33 cellular contexts compared by ENCODE assay signal in the genomic region with DNA sequence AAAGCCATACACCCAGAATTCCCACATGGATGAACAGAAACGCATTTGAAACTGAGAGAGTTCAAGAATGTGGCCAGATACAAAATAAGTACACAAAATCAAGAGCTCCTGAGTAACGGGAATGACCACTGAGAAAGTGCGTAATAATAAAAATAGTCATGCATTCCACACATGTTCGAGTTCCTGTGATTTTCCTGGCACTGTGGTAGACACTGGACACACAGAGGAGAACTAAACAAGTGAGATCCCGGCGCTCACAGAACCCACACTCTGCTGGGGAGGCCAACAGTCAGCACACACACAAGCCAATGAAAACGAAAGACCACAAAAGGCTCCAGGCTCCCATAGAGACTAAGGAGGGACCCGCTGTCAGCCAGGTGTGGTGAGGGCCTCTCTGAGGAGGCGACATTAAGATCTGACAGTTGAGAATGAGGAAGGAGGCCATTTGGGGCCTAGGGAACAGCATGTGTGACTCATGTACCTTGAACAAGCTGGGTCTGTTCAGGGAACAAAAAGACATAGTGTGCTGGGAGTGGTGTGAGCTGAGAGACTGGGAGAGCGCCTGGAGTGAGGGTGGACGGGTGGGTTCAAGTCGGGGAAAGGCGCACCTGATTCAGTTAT. TPM values are rescaled to one million over a fixed set of nuclear protein-coding genes. Genes with fewer than 3 reads are reported as not detected.
DNase-seq lines count a peak whose midpoint lies in the region; ATAC-seq, FAIRE-seq and TF ChIP-seq lines count a peak whose summit lies in the region.
"Had no signal": no experiment of that assay in that cellular context is flagged by ENCODE, and none has a peak within 500 bp of the region (broad histone marks: within the 10 kb centered on the region; RNA-seq: fewer than 3 reads in every experiment).

No MANE protein-coding gene starts in this region.

- H3K4me3 ChIP-seq in breast epithelium, result no peak overlapping the region
- no peak overlapping the region for H3K4me3 ChIP-seq in bronchial epithelial cell (ENCODE audit: low read depth, low read length)
- H3K4me3 ChIP-seq: adrenal gland, MG63, thoracic aorta had no signal

- H3K9me3 Mint-ChIP-seq in MCF 10A (ENCODE audit: unreplicated experiment), result peaks cover 7% of the 10 kb centered on the region
- H3K9me3 Mint-ChIP-seq: activated CD4-positive, alpha-beta memory T cell treated with anti-CD3 and anti-CD28 coated beads, Interleukin-2, amount 10 ng/mL, durations not matched to agents 7 days and 5 days; CD8-positive, alpha-beta memory T cell; nephron; stimulated activated effector memory CD8-positive, alpha-beta T cell treated with anti-CD3 and anti-CD28 coated beads, Interleukin-12 subunit alpha, Interleukin-12 subunit beta, amount 100 ng/mL, for 72 hours had no signal

- DNase-seq in breast epithelium (ENCODE audit: low spot score in 2 of 2) (peak in 1 of 2 donors; percentile 37), MCF 10A (ENCODE audit: unreplicated experiment) (no peak), bronchial epithelial cell (ENCODE audit: low read depth) (no peak), mesenteric fat pad (ENCODE audit: low spot score) (no peak), left lobe of liver (ENCODE audit: low spot score) (no peak)
- no peak for DNase-seq in activated T-cell treated with anti-CD3 and anti-CD28 coated beads, Interleukin-2, amount 50 U/mL, for 48 hours
- DNase-seq in stimulated activated naive CD4-positive, alpha-beta T cell treated with Interleukin-2 at 50 U/mL for 16 hours (lab: John Stamatoyannopoulos, UW), result no peak
- DNase-seq: activated CD4-positive, alpha-beta memory T cell treated with anti-CD3 and anti-CD28 coated beads, Interleukin-2, amount 10 ng/mL, durations not matched to agents 7 days and 5 days; activated gamma-delta T cell treated with Interleukin-2 at 50 U/mL for 16 hours; adrenal gland; AML-193; CD8-positive, alpha-beta memory T cell; cortex of kidney; GF-D8; heart left ventricle; IMR-90; left ventricle myocardium superior; MG63; midbrain; NCI-H1694; NCI-H226; NCI-H82; PC-3; posterior cingulate gyrus; SHP77 had no signal

- no peak overlapping the region for H3K4me3 Mint-ChIP-seq in MCF 10A (ENCODE audit: unreplicated experiment)
- H3K4me3 Mint-ChIP-seq: activated CD4-positive, alpha-beta memory T cell treated with anti-CD3 and anti-CD28 coated beads, Interleukin-2, amount 10 ng/mL, durations not matched to agents 7 days and 5 days; CD8-positive, alpha-beta memory T cell; nephron; stimulated activated effector memory CD8-positive, alpha-beta T cell treated with anti-CD3 and anti-CD28 coated beads, Interleukin-12 subunit alpha, Interleukin-12 subunit beta, amount 100 ng/mL, for 72 hours had no signal

- ATAC-seq in left lobe of liver, result no peak
- ATAC-seq: activated CD4-positive, CD25-positive, alpha-beta regulatory T cell treated with anti-CD3 and anti-CD28 coated beads, Interleukin-2, amount 50 U/mL, for 24 hours; heart left ventricle; left ventricle myocardium superior; PC-3; stimulated activated effector memory CD8-positive, alpha-beta T cell treated with anti-CD3 and anti-CD28 coated beads, Interleukin-12 subunit alpha, Interleukin-12 subunit beta, amount 100 ng/mL, for 72 hours had no signal

- TF ChIP-seq POLR2A in breast epithelium (IDR thresholded peaks at IDR 0.05), result no peak

- H3K4me1 Mint-ChIP-seq in MCF 10A (ENCODE audit: insufficient read depth, unreplicated experiment), result peaks cover 5% of the 10 kb centered on the region

- CTCF ChIA-PET in MCF 10A (lab: Yijun Ruan, JAX), result interaction anchor here (0.6 to 16.1 kb wide), 4 partner anchors 12 to 108 kb away, joined by 3 to 358 read pairs (median 4); no protein-coding TSS in a partner anchor

- TF ChIP-seq CTCF in breast epithelium (IDR thresholded peaks at IDR 0.05) (no peak), MCF 10A (IDR thresholded peaks at IDR 0.05; ENCODE audit: unreplicated experiment) (no peak), bronchial epithelial cell (IDR thresholded peaks at IDR 0.05; ENCODE audit: insufficient read depth, low read length, severe bottlenecking) (no peak)

- H3K36me3 ChIP-seq in breast epithelium, result no peaks in the 10 kb centered on the region
- no peaks in the 10 kb centered on the region for H3K36me3 ChIP-seq in bronchial epithelial cell (ENCODE audit: control insufficient read depth, insufficient read depth, low read length)
- H3K36me3 ChIP-seq: adrenal gland, thoracic aorta had no signal

- no peak overlapping the region for H3K27ac Mint-ChIP-seq in MCF 10A (ENCODE audit: low read depth, unreplicated experiment)
- H3K27ac Mint-ChIP-seq: activated CD4-positive, alpha-beta memory T cell treated with anti-CD3 and anti-CD28 coated beads, Interleukin-2, amount 10 ng/mL, durations not matched to agents 7 days and 5 days; CD8-positive, alpha-beta memory T cell; stimulated activated effector memory CD8-positive, alpha-beta T cell treated with anti-CD3 and anti-CD28 coated beads, Interleukin-12 subunit alpha, Interleukin-12 subunit beta, amount 100 ng/mL, for 72 hours had no signal

- no peaks in the 10 kb centered on the region for H3K9me3 ChIP-seq in breast epithelium
- H3K9me3 ChIP-seq: adrenal gland, MG63, thoracic aorta had no signal

- H3K27me3 Mint-ChIP-seq in MCF 10A (ENCODE audit: insufficient read depth, unreplicated experiment), result no peaks in the 10 kb centered on the region

- no peaks in the 10 kb centered on the region for H3K4me1 ChIP-seq in breast epithelium

- no peaks in the 10 kb centered on the region for H3K36me3 Mint-ChIP-seq in MCF 10A (ENCODE audit: insufficient read depth, unreplicated experiment)
- H3K36me3 Mint-ChIP-seq: CD8-positive, alpha-beta memory T cell; stimulated activated effector memory CD8-positive, alpha-beta T cell treated with anti-CD3 and anti-CD28 coated beads, Interleukin-12 subunit alpha, Interleukin-12 subunit beta, amount 100 ng/mL, for 72 hours had no signal

- POLR2A ChIA-PET in MCF 10A (lab: Yijun Ruan, JAX), result no interaction called here

- H3K27me3 ChIP-seq in breast epithelium (no peaks in the 10 kb centered on the region), bronchial epithelial cell (ENCODE audit: control insufficient read depth, insufficient read depth, low read length) (peaks cover 3% of the 10 kb centered on the region), layer of hippocampus (ENCODE audit: control insufficient read depth, insufficient read depth, low read length) (peaks cover 2% of the 10 kb centered on the region)
- H3K27me3 ChIP-seq: adrenal gland, heart left ventricle, MG63 had no signal

- no TSS peak for BruUV-seq in MCF 10A (replicated peaks; lab: Mats Ljungman, UMichigan)

- FAIRE-seq in bronchial epithelial cell (lab: Jason Lieb, UNC), result peak; percentile 18
- FAIRE-seq: endometrium, H54 had no signal

- H3K27ac ChIP-seq in breast epithelium (peak overlapping the region; percentile 25 to 75), layer of hippocampus (ENCODE audit: low read depth, low read length) (peak overlapping the region; percentile 38)
- H3K27ac ChIP-seq: adrenal gland, thoracic aorta had no signal

- intact Hi-C loops in breast epithelium (cut with DNase I; ENCODE audit: low total_unique reads) (no loop called here), MCF 10A (cut with micrococcal nuclease) (no loop called here)

RNA-seq across cellular contexts. Expression of gene FAM107A, which starts 5.1 kb away (rescaled TPM):
- 10 to 100 TPM; 17.7 to 64.5 (median 31.9) TPM for total RNA-seq in breast epithelium
- total RNA-seq in MCF 10A (2022), result not detected in 2 replicates
- total RNA-seq in bronchial epithelial cell, result not detected in 2 replicates
- 39.2 TPM for total RNA-seq in mesenteric fat pad
- 0.88 TPM for total RNA-seq in left lobe of liver
- total RNA-seq: A172; activated CD4-positive, alpha-beta memory T cell treated with anti-CD3 and anti-CD28 coated beads, Interleukin-2, amount 10 ng/mL, durations not matched to agents 7 days and 5 days; CD8-positive, alpha-beta memory T cell; IMR-90 had no signal

RNA-seq across cellular contexts. Expression of gene ACOX2, which starts 35.1 kb away (rescaled TPM):
- total RNA-seq in breast epithelium (10 to 100 TPM; 12.1 to 31.5 (median 17.6) TPM), MCF 10A (2022) (4.3 and 14.4 TPM in 2 replicates), bronchial epithelial cell (0.26 TPM in 1 of 2 replicates, not detected in the other), mesenteric fat pad (18.8 TPM), left lobe of liver (285 TPM)
- total RNA-seq: activated CD4-positive, alpha-beta memory T cell treated with anti-CD3 and anti-CD28 coated beads, Interleukin-2, amount 10 ng/mL, durations not matched to agents 7 days and 5 days; CD8-positive, alpha-beta memory T cell had no signal
